In genomic region chr17:22286337-22287041, GRCh38 we compare ENCODE assay signal across 19 cellular contexts.
A peak's percentile ranks its signal among the peaks of the same experiment; 100 is the strongest.
DNase-seq lines count a peak whose midpoint lies in the region; ATAC-seq and TF ChIP-seq lines count a peak whose summit lies in the region.
"Had no signal": no experiment of that assay in that cellular context is flagged by ENCODE, and none has a peak within 500 bp of the region (broad histone marks: within the 10 kb centered on the region; RNA-seq: fewer than 3 reads in every experiment).

No MANE protein-coding gene starts in this region.

- no peaks in the 10 kb centered on the region for H3K4me1 Mint-ChIP-seq in Calu3 (ENCODE audit: low read depth, unreplicated experiment)

- H3K9ac ChIP-seq in BLaER1 treated with 17β-estradiol and CSF1 and Interleukin-3, amounts not matched to agents 10 nM and 100 nM, result no peak overlapping the region
- H3K9ac ChIP-seq: GM23248 had no signal

- no peaks in the 10 kb centered on the region for H3K36me3 ChIP-seq in BLaER1 treated with 17β-estradiol and CSF1 and Interleukin-3, amounts not matched to agents 10 nM and 100 nM

- no peaks in the 10 kb centered on the region for H3K36me3 Mint-ChIP-seq in Calu3 (ENCODE audit: insufficient read depth, unreplicated experiment)

- H3K4me3 ChIP-seq in BLaER1 treated with 17β-estradiol and CSF1 and Interleukin-3, amounts not matched to agents 10 nM and 100 nM, result no peak overlapping the region
- H3K4me3 ChIP-seq: GM23248 had no signal

- ATAC-seq in left lobe of liver (no peak), sciatic nerve (no peak), HG02642 (IDR thresholded peaks at IDR 0.05; ENCODE audit: poor library complexity, unreplicated experiment) (no peak), GM21381 (IDR thresholded peaks at IDR 0.05; ENCODE audit: unreplicated experiment) (no peak), HG02973 (IDR thresholded peaks at IDR 0.05; ENCODE audit: unreplicated experiment) (no peak)
- ATAC-seq: SK-N-SH treated with all-trans-retinoic acid at 6 μM for 48 hours had no signal

- H3K4me2 ChIP-seq in BLaER1 treated with 17β-estradiol and CSF1 and Interleukin-3, amounts not matched to agents 10 nM and 100 nM, result peak overlapping the region in 8 of 11 experiments; percentile 32 to 75 (median 52); a peak in 15 of 22 replicates

- no peaks in the 10 kb centered on the region for H3K27me3 Mint-ChIP-seq in Calu3 (ENCODE audit: unreplicated experiment)

- H3K4me3 Mint-ChIP-seq in Calu3 (ENCODE audit: low read depth, unreplicated experiment), result no peak overlapping the region

- H3K4me1 ChIP-seq in BLaER1 treated with 17β-estradiol and CSF1 and Interleukin-3, amounts not matched to agents 10 nM and 100 nM, result peaks cover 0 to 12% (median 8%) of the 10 kb centered on the region in 10 experiments; a peak in 15 of 20 replicates

- no peaks in the 10 kb centered on the region for H4K20me1 ChIP-seq in BLaER1 treated with 17β-estradiol and CSF1 and Interleukin-3, amounts not matched to agents 10 nM and 100 nM

- no peaks in the 10 kb centered on the region for H3K9me3 ChIP-seq in BLaER1 treated with 17β-estradiol and CSF1 and Interleukin-3, amounts not matched to agents 10 nM and 100 nM (replicated peaks in 1 of 11)

- DNase-seq in RPMI8226, result peak; percentile 25
- peak; percentile 28 for DNase-seq in left lobe of liver (ENCODE audit: low spot score)
- DNase-seq in sciatic nerve (ENCODE audit: low spot score), result peak; percentile 25
- DNase-seq in Calu3, result no peak
- DNase-seq: GM23248, HCEC 1CT, NCI-H1105, NCI-H1694, NCI-H510A, NCI-H774, OCI-M1, SIG-M5 had no signal

- H3K27ac Mint-ChIP-seq in Calu3 (ENCODE audit: unreplicated experiment), result no peak overlapping the region

- no peak for TF ChIP-seq CTCF in Calu3 (IDR thresholded peaks at IDR 0.05; ENCODE audit: unreplicated experiment)

- no peak overlapping the region for H3K27ac ChIP-seq in BLaER1 treated with 17β-estradiol and CSF1 and Interleukin-3, amounts not matched to agents 10 nM and 100 nM
- H3K27ac ChIP-seq: C4-2B, GM23248, RWPE1 had no signal

- intact Hi-C loops in sciatic nerve (cut with DNase I), result no loop called here
- intact Hi-C loops in Calu3 (cut with micrococcal nuclease; ENCODE audit: unreplicated experiment), result no loop called here

- BruUV-seq in Calu3 (replicated peaks; lab: Mats Ljungman, UMichigan), result no TSS peak

- peaks cover 5% of the 10 kb centered on the region for H3K9me3 Mint-ChIP-seq in Calu3 (ENCODE audit: low read depth, unreplicated experiment)

- H3K27me3 ChIP-seq in BLaER1 treated with 17β-estradiol and CSF1 and Interleukin-3, amounts not matched to agents 10 nM and 100 nM, result no peaks in the 10 kb centered on the region

- CTCF ChIA-PET in Calu3 (lab: Charles Lee), result no interaction called here
